In genomic region chr9:133914483-133915342, GRCh38 we compare ENCODE assay signal across 1 cellular context.
TF ChIP-seq lines count a peak whose summit lies in the region.

No MANE protein-coding gene starts in this region.

TF ChIP-seq in GM23338, 12 proteins besides CTCF, POLR2A, EP300 and RAD21 (continued from another document):
- no peak for TF ChIP-seq REST (IDR thresholded peaks at IDR 0.05; ENCODE audit: unreplicated experiment)
- TF ChIP-seq POLR2AphosphoS5 (IDR thresholded peaks at IDR 0.05; ENCODE audit: low read depth) = no peak
- no peak for TF ChIP-seq NANOG (IDR thresholded peaks at IDR 0.05; ENCODE audit: borderline replicate concordance)
- no peak for TF ChIP-seq JUNB (IDR thresholded peaks at IDR 0.05; ENCODE audit: unreplicated experiment)
- TF ChIP-seq EZH2phosphoT487 (IDR thresholded peaks at IDR 0.05; ENCODE audit: unreplicated experiment) = no peak
